In genomic region chr4:79050521-79050880, GRCh38 we compare ENCODE assay signal across 13 cellular contexts.
DNase-seq lines count a peak whose midpoint lies in the region; ATAC-seq, FAIRE-seq and TF ChIP-seq lines count a peak whose summit lies in the region.
"Had no signal": no experiment of that assay in that cellular context is flagged by ENCODE, and none has a peak within 500 bp of the region (broad histone marks: within the 10 kb centered on the region; RNA-seq: fewer than 3 reads in every experiment).

No MANE protein-coding gene starts in this region.

- DNase-seq in GM23248 (peak; percentile 25), NCI-H2171 treated with DMSO at 0.1 percent for 48 hours (lab: John Stamatoyannopoulos, UW) (peak; percentile 92), K562 (ENCODE audit: extremely low read depth in 1 of 4, low spot score in 3 of 4) (no peak), retina (peak; percentile 74), hepatic stellate cell (ENCODE audit: low spot score) (no peak), cardiac septum (ENCODE audit: low spot score) (no peak), natural killer cell (no peak)
- DNase-seq in activated naive CD4-positive, alpha-beta T cell (lab: John Stamatoyannopoulos, UW): no peak
- DNase-seq: mesenchymal stem cell, PC-9 had no signal

- POLR2A ChIA-PET in K562 (lab: Yijun Ruan, JAX): interaction anchor here (0.7 to 0.8 kb wide), 2 partner anchors 10 to 802 kb away, joined by 3 read pairs; no protein-coding TSS in a partner anchor

- H3K27ac Mint-ChIP-seq in natural killer cell: no peak overlapping the region

- no peaks in the 10 kb centered on the region for H3K9me2 ChIP-seq in GM23248 (ENCODE audit: insufficient read depth)

- H3K4me3 ChIP-seq in GM23248 (peak overlapping the region; percentile 63), K562 (no peak overlapping the region)
- H3K4me3 ChIP-seq: PC-9, right atrium auricular region, vagina had no signal

- peak overlapping the region; percentile 52 for H3K4me2 ChIP-seq in GM23248 (ENCODE audit: unreplicated experiment)
- H3K4me2 ChIP-seq in K562 (ENCODE audit: insufficient read depth, low read length): no peak overlapping the region; the same call in none of the 2 replicates
- H3K4me2 ChIP-seq: PC-9 had no signal

- no peak for TF ChIP-seq EP300 in K562 (IDR thresholded peaks at IDR 0.05; ENCODE audit: low read length)

- H3K27ac ChIP-seq in GM23248 (no peak overlapping the region), K562 (ENCODE audit: extremely low read depth, low read depth, low read length) (no peak overlapping the region)
- H3K27ac ChIP-seq: PC-9, right atrium auricular region, vagina had no signal

- H3K4me1 ChIP-seq in GM23248 (ENCODE audit: insufficient read depth): no peaks in the 10 kb centered on the region
- H3K4me1 ChIP-seq in K562 (replicated peaks in 1 of 2; ENCODE audit: control insufficient read depth in 2 of 2, insufficient read depth in 2 of 2, low read length in 2 of 2): peaks cover 4 to 5% of the 10 kb centered on the region in 2 experiments; a peak in 2 of 5 replicates
- H3K4me1 ChIP-seq: vagina had no signal

- CTCF ChIA-PET in K562 (lab: Yijun Ruan, JAX; ENCODE audit: low intra/inter-chr PET ratio): no interaction called here

- TF ChIP-seq RAD21 in K562 (CRISPR knock-in tag; conservative IDR thresholded peaks at IDR 0.05 in 1 of 2, IDR thresholded peaks at IDR 0.05 in 1 of 2): no peak

- in situ Hi-C loops in GM23248 (cut with MboI) (no loop called here), K562 (cut with MboI) (no loop called here)

- no TSS peak for BruUV-seq in K562 (replicated peaks; lab: Mats Ljungman, UMichigan)

- TF ChIP-seq CTCF in K562 (IDR thresholded peaks at IDR 0.05 in 2 of 3, conservative IDR thresholded peaks at IDR 0.05 in 1 of 3; ENCODE audit: insufficient read depth in 2 of 3, low read depth in 1 of 3, low read length in 3 of 3) (no peak), natural killer cell (IDR thresholded peaks at IDR 0.05) (no peak)

- 0 out of 2 replicates have a peak overlapping the region, but pooled peaks have one; percentile 29 for H3K9ac ChIP-seq in GM23248
- H3K9ac ChIP-seq in K562 (ENCODE audit: insufficient read depth in 1 of 2, low read depth in 2 of 2, low read length in 2 of 2): no peak overlapping the region

- TF ChIP-seq POLR2A in K562 (conservative IDR thresholded peaks at IDR 0.05): no peak

- intact Hi-C loops in K562 (cut with micrococcal nuclease): no loop called here
- intact Hi-C loops in cardiac septum (cut with DNase I): no loop called here
- intact Hi-C loops in natural killer cell (cut with micrococcal nuclease): no loop called here

- no peaks in the 10 kb centered on the region for H3K27me3 Mint-ChIP-seq in natural killer cell (ENCODE audit: low read depth in 2 of 2)

- ATAC-seq in K562: no peak
- no peak for ATAC-seq in natural killer cell

- H3K9me1 ChIP-seq in K562 (ENCODE audit: control insufficient read depth, insufficient read depth, low read length): no peaks in the 10 kb centered on the region

- H3K36me3 Mint-ChIP-seq in natural killer cell: no peaks in the 10 kb centered on the region

- H3K36me3 ChIP-seq in GM23248 (ENCODE audit: low read depth) (no peaks in the 10 kb centered on the region), K562 (ENCODE audit: control insufficient read depth, insufficient read depth, low read length) (no peaks in the 10 kb centered on the region)
- H3K36me3 ChIP-seq: right atrium auricular region, vagina had no signal

- no peaks in the 10 kb centered on the region for H3K4me1 Mint-ChIP-seq in natural killer cell

- H3K79me2 ChIP-seq in GM23248 (ENCODE audit: insufficient read depth): no peaks in the 10 kb centered on the region
- no peaks in the 10 kb centered on the region for H3K79me2 ChIP-seq in K562 (ENCODE audit: control insufficient read depth, insufficient read depth, low read length)

- H3K27me3 ChIP-seq in GM23248 (replicated peaks; ENCODE audit: insufficient read depth) (no peaks in the 10 kb centered on the region), K562 (ENCODE audit: control insufficient read depth in 2 of 2, insufficient read depth in 2 of 2, low read length in 2 of 2) (no peaks in the 10 kb centered on the region)
- H3K27me3 ChIP-seq: right atrium auricular region, vagina had no signal

- H3K9me3 Mint-ChIP-seq in natural killer cell: peaks cover 8 to 11% of the 10 kb centered on the region in 2 donors

- no peaks in the 10 kb centered on the region for H3F3A ChIP-seq in GM23248 (ENCODE audit: insufficient read depth)

- no peak overlapping the region for H3K4me3 Mint-ChIP-seq in natural killer cell

- WGBS in GM23248 (ENCODE audit: low coverage in 1 of 2, low lambda C conversion rate in 2 of 2, missing lambda C conversion rate in 2 of 2), 2 experiments: 26% methylated on average over 6 of the region's 6 CpGs
- 44% methylated on average over 6 of the region's 6 CpGs for WGBS in K562 (ENCODE audit: insufficient coverage, low coverage, missing lambda C conversion rate)

- H2AFZ ChIP-seq in GM23248 (peak overlapping the region; percentile 75), K562 (ENCODE audit: low read depth, low read length) (peak overlapping the region; percentile 69)
- H2AFZ ChIP-seq: PC-9 had no signal

- H4K20me1 ChIP-seq in GM23248 (ENCODE audit: insufficient read depth) (no peaks in the 10 kb centered on the region), K562 (replicated peaks; ENCODE audit: control insufficient read depth, insufficient read depth, low read length) (no peaks in the 10 kb centered on the region)

- H3K9me3 ChIP-seq in GM23248 (ENCODE audit: low read depth): no peaks in the 10 kb centered on the region
- H3K9me3 ChIP-seq in K562 (replicated peaks; ENCODE audit: control insufficient read depth, insufficient read depth, low read depth, low read length): no peaks in the 10 kb centered on the region
- H3K9me3 ChIP-seq: right atrium auricular region, vagina had no signal

- no peak for FAIRE-seq in K562 (lab: Jason Lieb, UNC)
- FAIRE-seq: endometrium had no signal

TF ChIP-seq in K562, 482 proteins besides CTCF, POLR2A, EP300 and RAD21:
- no peak for TF ChIP-seq RFX5 (IDR thresholded peaks at IDR 0.05; ENCODE audit: low read depth, low read length)

Comparison
In these comparisons a context has a peak if more than half of its experiments do, and no peak if none do; other contexts are left out.
1. DNase-seq: peak in GM23248 (single experiment), NCI-H2171 treated with DMSO at 0.1 percent for 48 hours (single experiment) and retina (single experiment); none in K562 (0 of 4), hepatic stellate cell (single experiment), activated naive CD4-positive, alpha-beta T cell (0 of 4), cardiac septum (single experiment) and natural killer cell (single experiment).